In the genomic region with DNA sequence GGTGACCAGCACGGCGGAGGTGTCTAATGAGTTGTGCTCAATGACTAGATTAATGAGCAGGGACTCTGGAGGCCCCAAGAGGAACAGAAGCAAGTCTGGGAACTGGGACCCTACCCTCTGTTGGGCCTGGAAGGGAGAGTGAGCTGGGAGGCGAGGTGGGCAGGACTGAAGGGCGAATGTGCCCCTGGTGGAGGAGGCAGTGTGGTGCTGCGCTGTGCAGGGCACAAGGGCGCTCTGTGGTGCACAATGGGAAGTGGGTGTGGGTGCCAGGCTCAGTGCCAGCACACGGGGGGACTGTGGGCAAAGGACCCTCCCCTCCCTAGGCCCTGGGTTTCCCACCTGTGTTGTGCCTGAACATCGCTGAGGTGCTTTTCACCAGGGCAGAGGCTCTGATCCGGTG, we compare ENCODE assay signal across 1 cellular context.
TF ChIP-seq lines count a peak whose summit lies in the region.

No MANE protein-coding gene starts in this region.

TF ChIP-seq in H1, 55 proteins besides CTCF, POLR2A, EP300 and RAD21:
- no peak for TF ChIP-seq TBP (IDR thresholded peaks at IDR 0.05; ENCODE audit: low read depth, low read length)
- TF ChIP-seq RNF2 (IDR thresholded peaks at IDR 0.05; ENCODE audit: borderline replicate concordance, low read depth, low read length, missing control alignments, poor library complexity, severe bottlenecking) = no peak
- no peak for TF ChIP-seq KDM5A (IDR thresholded peaks at IDR 0.05; ENCODE audit: low read length)
- no peak for TF ChIP-seq RXRA (IDR thresholded peaks at IDR 0.05; ENCODE audit: insufficient read depth, low read depth, low read length)
- TF ChIP-seq NANOG (IDR thresholded peaks at IDR 0.05; ENCODE audit: insufficient read depth, low read depth, low read length, poor library complexity, severe bottlenecking) = no peak
- no peak for TF ChIP-seq TAF1 (IDR thresholded peaks at IDR 0.05; ENCODE audit: low read depth, low read length)
- no peak for TF ChIP-seq SP2 (IDR thresholded peaks at IDR 0.05; ENCODE audit: low read length)
- no peak for TF ChIP-seq KDM4A (IDR thresholded peaks at IDR 0.05; ENCODE audit: low read depth, low read length, severe bottlenecking)
- no peak for TF ChIP-seq SIX5 (IDR thresholded peaks at IDR 0.05; ENCODE audit: low read depth, low read length)
- TF ChIP-seq, protein P1, sequence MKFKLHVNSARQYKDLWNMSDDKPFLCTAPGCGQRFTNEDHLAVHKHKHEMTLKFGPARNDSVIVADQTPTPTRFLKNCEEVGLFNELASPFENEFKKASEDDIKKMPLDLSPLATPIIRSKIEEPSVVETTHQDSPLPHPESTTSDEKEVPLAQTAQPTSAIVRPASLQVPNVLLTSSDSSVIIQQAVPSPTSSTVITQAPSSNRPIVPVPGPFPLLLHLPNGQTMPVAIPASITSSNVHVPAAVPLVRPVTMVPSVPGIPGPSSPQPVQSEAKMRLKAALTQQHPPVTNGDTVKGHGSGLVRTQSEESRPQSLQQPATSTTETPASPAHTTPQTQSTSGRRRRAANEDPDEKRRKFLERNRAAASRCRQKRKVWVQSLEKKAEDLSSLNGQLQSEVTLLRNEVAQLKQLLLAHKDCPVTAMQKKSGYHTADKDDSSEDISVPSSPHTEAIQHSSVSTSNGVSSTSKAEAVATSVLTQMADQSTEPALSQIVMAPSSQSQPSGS (IDR thresholded peaks at IDR 0.05; ENCODE audit: low read length) = no peak
- no peak for TF ChIP-seq NRF1 (IDR thresholded peaks at IDR 0.05; ENCODE audit: low read depth, low read length)
- TF ChIP-seq CBX8 (IDR thresholded peaks at IDR 0.05; ENCODE audit: borderline replicate concordance, low read depth, low read length) = no peak
- no peak for TF ChIP-seq SIRT6 (IDR thresholded peaks at IDR 0.05; ENCODE audit: low read length)
- TF ChIP-seq HDAC6 (IDR thresholded peaks at IDR 0.05; ENCODE audit: low read depth, low read length) = no peak
- TF ChIP-seq SIN3A (conservative IDR thresholded peaks at IDR 0.05 in 1 of 2, IDR thresholded peaks at IDR 0.05 in 1 of 2; ENCODE audit: low read depth in 1 of 2, low read length in 2 of 2) = no peak
- TF ChIP-seq TEAD4 (IDR thresholded peaks at IDR 0.05; ENCODE audit: low read depth, low read length) = no peak
- TF ChIP-seq, protein P2, sequence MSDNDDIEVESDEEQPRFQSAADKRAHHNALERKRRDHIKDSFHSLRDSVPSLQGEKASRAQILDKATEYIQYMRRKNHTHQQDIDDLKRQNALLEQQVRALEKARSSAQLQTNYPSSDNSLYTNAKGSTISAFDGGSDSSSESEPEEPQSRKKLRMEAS (IDR thresholded peaks at IDR 0.05) = no peak
- no peak for TF ChIP-seq CEBPB (IDR thresholded peaks at IDR 0.05; ENCODE audit: low read depth, low read length)
- no peak for TF ChIP-seq CHD2 (IDR thresholded peaks at IDR 0.05; ENCODE audit: low read length)
- no peak for TF ChIP-seq SUZ12 (IDR thresholded peaks at IDR 0.05; ENCODE audit: low read length)
